In genomic region chr11:68569357-68569756, GRCh38 we compare ENCODE assay signal across 1 cellular context.
TF ChIP-seq lines count a peak whose summit lies in the region.

No MANE protein-coding gene starts in this region.

TF ChIP-seq in GM12878, 131 proteins besides CTCF, POLR2A, EP300 and RAD21 (continued from another document):
- TF ChIP-seq, protein P1, sequence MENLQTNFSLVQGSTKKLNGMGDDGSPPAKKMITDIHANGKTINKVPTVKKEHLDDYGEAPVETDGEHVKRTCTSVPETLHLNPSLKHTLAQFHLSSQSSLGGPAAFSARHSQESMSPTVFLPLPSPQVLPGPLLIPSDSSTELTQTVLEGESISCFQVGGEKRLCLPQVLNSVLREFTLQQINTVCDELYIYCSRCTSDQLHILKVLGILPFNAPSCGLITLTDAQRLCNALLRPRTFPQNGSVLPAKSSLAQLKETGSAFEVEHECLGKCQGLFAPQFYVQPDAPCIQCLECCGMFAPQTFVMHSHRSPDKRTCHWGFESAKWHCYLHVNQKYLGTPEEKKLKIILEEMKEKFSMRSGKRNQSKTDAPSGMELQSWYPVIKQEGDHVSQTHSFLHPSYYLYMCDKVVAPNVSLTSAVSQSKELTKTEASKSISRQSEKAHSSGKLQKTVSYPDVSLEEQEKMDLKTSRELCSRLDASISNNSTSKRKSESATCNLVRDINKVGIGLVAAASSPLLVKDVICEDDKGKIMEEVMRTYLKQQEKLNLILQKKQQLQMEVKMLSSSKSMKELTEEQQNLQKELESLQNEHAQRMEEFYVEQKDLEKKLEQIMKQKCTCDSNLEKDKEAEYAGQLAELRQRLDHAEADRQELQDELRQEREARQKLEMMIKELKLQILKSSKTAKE (IDR thresholded peaks at IDR 0.05; ENCODE audit: low read depth, poor library complexity, severe bottlenecking): no peak
- TF ChIP-seq MEF2B (IDR thresholded peaks at IDR 0.05; ENCODE audit: partially characterized antibody, poor library complexity, severe bottlenecking) (no peak), SUZ12 (IDR thresholded peaks at IDR 0.05; ENCODE audit: unreplicated experiment) (no peak), MEF2A (IDR thresholded peaks at IDR 0.05; ENCODE audit: insufficient read depth, low read depth, low read length) (0 out of 2 replicates have a peak, but pooled peaks have one; percentile 9), GABPA (IDR thresholded peaks at IDR 0.05; ENCODE audit: low read depth) (no peak), EED (IDR thresholded peaks at IDR 0.05; ENCODE audit: low read depth) (no peak), RCOR1 (conservative IDR thresholded peaks at IDR 0.05; ENCODE audit: low read depth, low read length) (no peak), TARDBP (IDR thresholded peaks at IDR 0.05; ENCODE audit: borderline replicate concordance) (no peak), CBFB (IDR thresholded peaks at IDR 0.05; ENCODE audit: low read depth) (peak; percentile 69; the same call in 1 of the 2 replicates), POU2F2 (IDR thresholded peaks at IDR 0.05; ENCODE audit: borderline replicate concordance, low read depth, low read length) (no peak), PAX5 (IDR thresholded peaks at IDR 0.05; ENCODE audit: borderline replicate concordance, low read depth, low read length) (no peak), NFIC (IDR thresholded peaks at IDR 0.05; ENCODE audit: low read depth, low read length) (no peak), MTA3 (IDR thresholded peaks at IDR 0.05; ENCODE audit: borderline replicate concordance, low read length) (no peak), RELA (IDR thresholded peaks at IDR 0.05; ENCODE audit: borderline replicate concordance, partially characterized antibody) (no peak), RUNX3 (IDR thresholded peaks at IDR 0.05; ENCODE audit: low read length) (peak; percentile 93), ATF7 (IDR thresholded peaks at IDR 0.05; ENCODE audit: low read depth) (peak; percentile 20; the same call in 1 of the 2 replicates), SMARCA5 (IDR thresholded peaks at IDR 0.05) (no peak), FOXK2 (IDR thresholded peaks at IDR 0.05) (no peak), NFYA (IDR thresholded peaks at IDR 0.05; ENCODE audit: borderline replicate concordance, low read depth, low read length) (no peak), BACH1 (IDR thresholded peaks at IDR 0.05; ENCODE audit: borderline replicate concordance) (no peak), MTA2 (IDR thresholded peaks at IDR 0.05; ENCODE audit: low read depth) (peak; percentile 79), HSF1 (IDR thresholded peaks at IDR 0.05; ENCODE audit: low read depth, low read length) (no peak), SREBF1 (IDR thresholded peaks at IDR 0.05; ENCODE audit: low read length) (no peak), IKZF1 (conservative IDR thresholded peaks at IDR 0.05) (no peak), ZNF24 (IDR thresholded peaks at IDR 0.05) (0 out of 2 replicates have a peak, but pooled peaks have one; percentile 35), NKRF (conservative IDR thresholded peaks at IDR 0.05) (no peak)
- TF ChIP-seq, protein P2, sequence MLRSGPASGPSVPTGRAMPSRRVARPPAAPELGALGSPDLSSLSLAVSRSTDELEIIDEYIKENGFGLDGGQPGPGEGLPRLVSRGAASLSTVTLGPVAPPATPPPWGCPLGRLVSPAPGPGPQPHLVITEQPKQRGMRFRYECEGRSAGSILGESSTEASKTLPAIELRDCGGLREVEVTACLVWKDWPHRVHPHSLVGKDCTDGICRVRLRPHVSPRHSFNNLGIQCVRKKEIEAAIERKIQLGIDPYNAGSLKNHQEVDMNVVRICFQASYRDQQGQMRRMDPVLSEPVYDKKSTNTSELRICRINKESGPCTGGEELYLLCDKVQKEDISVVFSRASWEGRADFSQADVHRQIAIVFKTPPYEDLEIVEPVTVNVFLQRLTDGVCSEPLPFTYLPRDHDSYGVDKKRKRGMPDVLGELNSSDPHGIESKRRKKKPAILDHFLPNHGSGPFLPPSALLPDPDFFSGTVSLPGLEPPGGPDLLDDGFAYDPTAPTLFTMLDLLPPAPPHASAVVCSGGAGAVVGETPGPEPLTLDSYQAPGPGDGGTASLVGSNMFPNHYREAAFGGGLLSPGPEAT (IDR thresholded peaks at IDR 0.05; ENCODE audit: low read depth): no peak
- TF ChIP-seq, protein P3, sequence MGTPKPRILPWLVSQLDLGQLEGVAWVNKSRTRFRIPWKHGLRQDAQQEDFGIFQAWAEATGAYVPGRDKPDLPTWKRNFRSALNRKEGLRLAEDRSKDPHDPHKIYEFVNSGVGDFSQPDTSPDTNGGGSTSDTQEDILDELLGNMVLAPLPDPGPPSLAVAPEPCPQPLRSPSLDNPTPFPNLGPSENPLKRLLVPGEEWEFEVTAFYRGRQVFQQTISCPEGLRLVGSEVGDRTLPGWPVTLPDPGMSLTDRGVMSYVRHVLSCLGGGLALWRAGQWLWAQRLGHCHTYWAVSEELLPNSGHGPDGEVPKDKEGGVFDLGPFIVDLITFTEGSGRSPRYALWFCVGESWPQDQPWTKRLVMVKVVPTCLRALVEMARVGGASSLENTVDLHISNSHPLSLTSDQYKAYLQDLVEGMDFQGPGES (IDR thresholded peaks at IDR 0.05): no peak
- TF ChIP-seq, protein P4, sequence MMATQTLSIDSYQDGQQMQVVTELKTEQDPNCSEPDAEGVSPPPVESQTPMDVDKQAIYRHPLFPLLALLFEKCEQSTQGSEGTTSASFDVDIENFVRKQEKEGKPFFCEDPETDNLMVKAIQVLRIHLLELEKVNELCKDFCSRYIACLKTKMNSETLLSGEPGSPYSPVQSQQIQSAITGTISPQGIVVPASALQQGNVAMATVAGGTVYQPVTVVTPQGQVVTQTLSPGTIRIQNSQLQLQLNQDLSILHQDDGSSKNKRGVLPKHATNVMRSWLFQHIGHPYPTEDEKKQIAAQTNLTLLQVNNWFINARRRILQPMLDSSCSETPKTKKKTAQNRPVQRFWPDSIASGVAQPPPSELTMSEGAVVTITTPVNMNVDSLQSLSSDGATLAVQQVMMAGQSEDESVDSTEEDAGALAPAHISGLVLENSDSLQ (IDR thresholded peaks at IDR 0.05): no peak
- TF ChIP-seq, protein P5, sequence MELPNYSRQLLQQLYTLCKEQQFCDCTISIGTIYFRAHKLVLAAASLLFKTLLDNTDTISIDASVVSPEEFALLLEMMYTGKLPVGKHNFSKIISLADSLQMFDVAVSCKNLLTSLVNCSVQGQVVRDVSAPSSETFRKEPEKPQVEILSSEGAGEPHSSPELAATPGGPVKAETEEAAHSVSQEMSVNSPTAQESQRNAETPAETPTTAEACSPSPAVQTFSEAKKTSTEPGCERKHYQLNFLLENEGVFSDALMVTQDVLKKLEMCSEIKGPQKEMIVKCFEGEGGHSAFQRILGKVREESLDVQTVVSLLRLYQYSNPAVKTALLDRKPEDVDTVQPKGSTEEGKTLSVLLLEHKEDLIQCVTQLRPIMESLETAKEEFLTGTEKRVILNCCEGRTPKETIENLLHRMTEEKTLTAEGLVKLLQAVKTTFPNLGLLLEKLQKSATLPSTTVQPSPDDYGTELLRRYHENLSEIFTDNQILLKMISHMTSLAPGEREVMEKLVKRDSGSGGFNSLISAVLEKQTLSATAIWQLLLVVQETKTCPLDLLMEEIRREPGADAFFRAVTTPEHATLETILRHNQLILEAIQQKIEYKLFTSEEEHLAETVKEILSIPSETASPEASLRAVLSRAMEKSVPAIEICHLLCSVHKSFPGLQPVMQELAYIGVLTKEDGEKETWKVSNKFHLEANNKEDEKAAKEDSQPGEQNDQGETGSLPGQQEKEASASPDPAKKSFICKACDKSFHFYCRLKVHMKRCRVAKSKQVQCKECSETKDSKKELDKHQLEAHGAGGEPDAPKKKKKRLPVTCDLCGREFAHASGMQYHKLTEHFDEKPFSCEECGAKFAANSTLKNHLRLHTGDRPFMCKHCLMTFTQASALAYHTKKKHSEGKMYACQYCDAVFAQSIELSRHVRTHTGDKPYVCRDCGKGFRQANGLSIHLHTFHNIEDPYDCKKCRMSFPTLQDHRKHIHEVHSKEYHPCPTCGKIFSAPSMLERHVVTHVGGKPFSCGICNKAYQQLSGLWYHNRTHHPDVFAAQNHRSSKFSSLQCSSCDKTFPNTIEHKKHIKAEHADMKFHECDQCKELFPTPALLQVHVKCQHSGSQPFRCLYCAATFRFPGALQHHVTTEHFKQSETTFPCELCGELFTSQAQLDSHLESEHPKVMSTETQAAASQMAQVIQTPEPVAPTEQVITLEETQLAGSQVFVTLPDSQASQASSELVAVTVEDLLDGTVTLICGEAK (IDR thresholded peaks at IDR 0.05; ENCODE audit: borderline replicate concordance): peak; percentile 41; the same call in 1 of the 2 replicates
- TF ChIP-seq, protein P6, sequence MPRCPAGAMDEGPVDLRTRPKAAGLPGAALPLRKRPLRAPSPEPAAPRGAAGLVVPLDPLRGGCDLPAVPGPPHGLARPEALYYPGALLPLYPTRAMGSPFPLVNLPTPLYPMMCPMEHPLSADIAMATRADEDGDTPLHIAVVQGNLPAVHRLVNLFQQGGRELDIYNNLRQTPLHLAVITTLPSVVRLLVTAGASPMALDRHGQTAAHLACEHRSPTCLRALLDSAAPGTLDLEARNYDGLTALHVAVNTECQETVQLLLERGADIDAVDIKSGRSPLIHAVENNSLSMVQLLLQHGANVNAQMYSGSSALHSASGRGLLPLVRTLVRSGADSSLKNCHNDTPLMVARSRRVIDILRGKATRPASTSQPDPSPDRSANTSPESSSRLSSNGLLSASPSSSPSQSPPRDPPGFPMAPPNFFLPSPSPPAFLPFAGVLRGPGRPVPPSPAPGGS (IDR thresholded peaks at IDR 0.05; ENCODE audit: borderline replicate concordance, insufficient read depth, low read depth, low read length, poor library complexity, severe bottlenecking): no peak
- TF ChIP-seq, protein P7, sequence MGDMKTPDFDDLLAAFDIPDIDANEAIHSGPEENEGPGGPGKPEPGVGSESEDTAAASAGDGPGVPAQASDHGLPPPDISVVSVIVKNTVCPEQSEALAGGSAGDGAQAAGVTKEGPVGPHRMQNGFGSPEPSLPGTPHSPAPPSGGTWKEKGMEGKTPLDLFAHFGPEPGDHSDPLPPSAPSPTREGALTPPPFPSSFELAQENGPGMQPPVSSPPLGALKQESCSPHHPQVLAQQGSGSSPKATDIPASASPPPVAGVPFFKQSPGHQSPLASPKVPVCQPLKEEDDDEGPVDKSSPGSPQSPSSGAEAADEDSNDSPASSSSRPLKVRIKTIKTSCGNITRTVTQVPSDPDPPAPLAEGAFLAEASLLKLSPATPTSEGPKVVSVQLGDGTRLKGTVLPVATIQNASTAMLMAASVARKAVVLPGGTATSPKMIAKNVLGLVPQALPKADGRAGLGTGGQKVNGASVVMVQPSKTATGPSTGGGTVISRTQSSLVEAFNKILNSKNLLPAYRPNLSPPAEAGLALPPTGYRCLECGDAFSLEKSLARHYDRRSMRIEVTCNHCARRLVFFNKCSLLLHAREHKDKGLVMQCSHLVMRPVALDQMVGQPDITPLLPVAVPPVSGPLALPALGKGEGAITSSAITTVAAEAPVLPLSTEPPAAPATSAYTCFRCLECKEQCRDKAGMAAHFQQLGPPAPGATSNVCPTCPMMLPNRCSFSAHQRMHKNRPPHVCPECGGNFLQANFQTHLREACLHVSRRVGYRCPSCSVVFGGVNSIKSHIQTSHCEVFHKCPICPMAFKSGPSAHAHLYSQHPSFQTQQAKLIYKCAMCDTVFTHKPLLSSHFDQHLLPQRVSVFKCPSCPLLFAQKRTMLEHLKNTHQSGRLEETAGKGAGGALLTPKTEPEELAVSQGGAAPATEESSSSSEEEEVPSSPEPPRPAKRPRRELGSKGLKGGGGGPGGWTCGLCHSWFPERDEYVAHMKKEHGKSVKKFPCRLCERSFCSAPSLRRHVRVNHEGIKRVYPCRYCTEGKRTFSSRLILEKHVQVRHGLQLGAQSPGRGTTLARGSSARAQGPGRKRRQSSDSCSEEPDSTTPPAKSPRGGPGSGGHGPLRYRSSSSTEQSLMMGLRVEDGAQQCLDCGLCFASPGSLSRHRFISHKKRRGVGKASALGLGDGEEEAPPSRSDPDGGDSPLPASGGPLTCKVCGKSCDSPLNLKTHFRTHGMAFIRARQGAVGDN (IDR thresholded peaks at IDR 0.05): no peak
- TF ChIP-seq, protein P8, sequence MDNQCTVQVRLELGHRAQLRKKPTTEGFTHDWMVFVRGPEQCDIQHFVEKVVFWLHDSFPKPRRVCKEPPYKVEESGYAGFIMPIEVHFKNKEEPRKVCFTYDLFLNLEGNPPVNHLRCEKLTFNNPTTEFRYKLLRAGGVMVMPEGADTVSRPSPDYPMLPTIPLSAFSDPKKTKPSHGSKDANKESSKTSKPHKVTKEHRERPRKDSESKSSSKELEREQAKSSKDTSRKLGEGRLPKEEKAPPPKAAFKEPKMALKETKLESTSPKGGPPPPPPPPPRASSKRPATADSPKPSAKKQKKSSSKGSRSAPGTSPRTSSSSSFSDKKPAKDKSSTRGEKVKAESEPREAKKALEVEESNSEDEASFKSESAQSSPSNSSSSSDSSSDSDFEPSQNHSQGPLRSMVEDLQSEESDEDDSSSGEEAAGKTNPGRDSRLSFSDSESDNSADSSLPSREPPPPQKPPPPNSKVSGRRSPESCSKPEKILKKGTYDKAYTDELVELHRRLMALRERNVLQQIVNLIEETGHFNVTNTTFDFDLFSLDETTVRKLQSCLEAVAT (IDR thresholded peaks at IDR 0.05): peak; percentile 49; the same call in 1 of the 2 replicates
